In the genomic region with DNA sequence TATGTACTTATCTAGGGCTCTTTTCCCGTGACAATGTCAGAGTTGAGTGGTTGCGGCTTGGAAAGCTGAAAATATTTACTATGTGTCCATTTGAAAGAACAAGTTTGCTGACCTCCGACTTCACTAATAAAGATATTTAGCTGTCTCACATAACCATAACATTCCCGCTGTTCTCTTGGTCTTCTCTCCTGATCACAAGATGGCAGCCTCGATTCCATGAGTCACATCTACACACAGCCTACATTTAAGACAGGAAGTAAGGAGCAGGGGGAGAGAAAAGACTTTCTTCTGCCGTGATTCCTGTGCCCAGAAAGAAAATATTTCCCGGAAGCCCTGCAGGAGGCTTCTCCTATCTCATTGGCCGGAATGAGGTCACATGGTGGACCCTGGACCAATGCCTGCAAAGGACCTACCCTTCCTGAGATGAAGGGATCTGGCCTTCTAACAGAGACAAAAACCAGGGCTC, we compare ENCODE assay signal across 1 cellular context.
A peak's percentile ranks its signal among the peaks of the same experiment; 100 is the strongest.
TF ChIP-seq lines count a peak whose summit lies in the region.

No MANE protein-coding gene starts in this region.

TF ChIP-seq in WTC11, 78 proteins besides CTCF, POLR2A, EP300 and RAD21 (continued from another document):
- TF ChIP-seq, protein P1, sequence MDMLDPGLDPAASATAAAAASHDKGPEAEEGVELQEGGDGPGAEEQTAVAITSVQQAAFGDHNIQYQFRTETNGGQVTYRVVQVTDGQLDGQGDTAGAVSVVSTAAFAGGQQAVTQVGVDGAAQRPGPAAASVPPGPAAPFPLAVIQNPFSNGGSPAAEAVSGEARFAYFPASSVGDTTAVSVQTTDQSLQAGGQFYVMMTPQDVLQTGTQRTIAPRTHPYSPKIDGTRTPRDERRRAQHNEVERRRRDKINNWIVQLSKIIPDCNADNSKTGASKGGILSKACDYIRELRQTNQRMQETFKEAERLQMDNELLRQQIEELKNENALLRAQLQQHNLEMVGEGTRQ (CRISPR knock-in tag; IDR thresholded peaks at IDR 0.05), result peak; percentile 89
- TF ChIP-seq, protein P2, sequence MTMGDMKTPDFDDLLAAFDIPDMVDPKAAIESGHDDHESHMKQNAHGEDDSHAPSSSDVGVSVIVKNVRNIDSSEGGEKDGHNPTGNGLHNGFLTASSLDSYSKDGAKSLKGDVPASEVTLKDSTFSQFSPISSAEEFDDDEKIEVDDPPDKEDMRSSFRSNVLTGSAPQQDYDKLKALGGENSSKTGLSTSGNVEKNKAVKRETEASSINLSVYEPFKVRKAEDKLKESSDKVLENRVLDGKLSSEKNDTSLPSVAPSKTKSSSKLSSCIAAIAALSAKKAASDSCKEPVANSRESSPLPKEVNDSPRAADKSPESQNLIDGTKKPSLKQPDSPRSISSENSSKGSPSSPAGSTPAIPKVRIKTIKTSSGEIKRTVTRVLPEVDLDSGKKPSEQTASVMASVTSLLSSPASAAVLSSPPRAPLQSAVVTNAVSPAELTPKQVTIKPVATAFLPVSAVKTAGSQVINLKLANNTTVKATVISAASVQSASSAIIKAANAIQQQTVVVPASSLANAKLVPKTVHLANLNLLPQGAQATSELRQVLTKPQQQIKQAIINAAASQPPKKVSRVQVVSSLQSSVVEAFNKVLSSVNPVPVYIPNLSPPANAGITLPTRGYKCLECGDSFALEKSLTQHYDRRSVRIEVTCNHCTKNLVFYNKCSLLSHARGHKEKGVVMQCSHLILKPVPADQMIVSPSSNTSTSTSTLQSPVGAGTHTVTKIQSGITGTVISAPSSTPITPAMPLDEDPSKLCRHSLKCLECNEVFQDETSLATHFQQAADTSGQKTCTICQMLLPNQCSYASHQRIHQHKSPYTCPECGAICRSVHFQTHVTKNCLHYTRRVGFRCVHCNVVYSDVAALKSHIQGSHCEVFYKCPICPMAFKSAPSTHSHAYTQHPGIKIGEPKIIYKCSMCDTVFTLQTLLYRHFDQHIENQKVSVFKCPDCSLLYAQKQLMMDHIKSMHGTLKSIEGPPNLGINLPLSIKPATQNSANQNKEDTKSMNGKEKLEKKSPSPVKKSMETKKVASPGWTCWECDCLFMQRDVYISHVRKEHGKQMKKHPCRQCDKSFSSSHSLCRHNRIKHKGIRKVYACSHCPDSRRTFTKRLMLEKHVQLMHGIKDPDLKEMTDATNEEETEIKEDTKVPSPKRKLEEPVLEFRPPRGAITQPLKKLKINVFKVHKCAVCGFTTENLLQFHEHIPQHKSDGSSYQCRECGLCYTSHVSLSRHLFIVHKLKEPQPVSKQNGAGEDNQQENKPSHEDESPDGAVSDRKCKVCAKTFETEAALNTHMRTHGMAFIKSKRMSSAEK (CRISPR knock-in tag; IDR thresholded peaks at IDR 0.05; ENCODE audit: borderline replicate concordance), result no peak
TF ChIP-seq in WTC11: peak in this region for 2.
